In the genomic region with DNA sequence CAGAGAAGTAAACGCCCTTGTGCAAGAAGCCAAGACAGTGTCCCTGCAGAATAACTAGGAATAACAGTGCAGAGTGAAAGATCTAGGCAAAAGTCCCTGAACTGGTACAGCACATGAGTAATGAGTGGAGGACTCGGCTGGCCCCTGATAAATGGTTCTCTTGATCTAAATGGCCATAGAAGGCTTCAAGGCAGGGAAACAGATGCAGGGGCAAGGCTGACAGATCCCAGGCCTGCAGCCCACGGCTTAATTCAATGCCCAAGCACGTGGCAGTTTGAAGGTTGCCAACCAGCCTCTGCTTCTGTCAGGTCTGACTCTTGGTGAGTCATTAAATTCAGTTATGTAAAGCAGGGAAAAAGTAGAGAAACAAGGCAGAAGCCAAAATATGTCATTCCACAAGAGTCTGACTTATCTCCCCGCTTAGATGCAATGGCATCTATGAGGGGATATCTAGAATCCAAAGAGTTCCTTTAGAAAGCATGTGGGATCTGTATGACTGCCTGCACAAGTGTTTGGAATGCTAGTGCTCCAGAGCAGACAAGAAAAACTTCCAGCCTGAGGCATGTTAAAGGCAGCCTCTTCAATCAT, we compare ENCODE assay signal across 13 cellular contexts.
A peak's percentile ranks its signal among the peaks of the same experiment; 100 is the strongest.
DNase-seq lines count a peak whose midpoint lies in the region; ATAC-seq, FAIRE-seq and TF ChIP-seq lines count a peak whose summit lies in the region.
"Had no signal": no experiment of that assay in that cellular context is flagged by ENCODE, and none has a peak within 500 bp of the region (broad histone marks: within the 10 kb centered on the region; RNA-seq: fewer than 3 reads in every experiment).

No MANE protein-coding gene starts in this region.

- H3K27me3 ChIP-seq in brain microvascular endothelial cell (replicated peaks) = no peaks in the 10 kb centered on the region
- H3K27me3 ChIP-seq in smooth muscle cell (ENCODE audit: low read depth) = no peaks in the 10 kb centered on the region
- H3K27me3 ChIP-seq: SJCRH30, uterus had no signal

- H2AFZ ChIP-seq in smooth muscle cell (ENCODE audit: low read depth) = no peak overlapping the region

- in situ Hi-C loops in brain microvascular endothelial cell (cut with HindIII; ENCODE audit: low pct_ligation_motif_present, low sequenced_read_pairs) = no loop called here

- no peaks in the 10 kb centered on the region for H4K20me1 ChIP-seq in smooth muscle cell (ENCODE audit: low read depth)

- no peaks in the 10 kb centered on the region for H3F3A ChIP-seq in smooth muscle cell (ENCODE audit: low read depth)

- 5% methylated on average over 5 of the region's 5 CpGs for WGBS in smooth muscle cell (ENCODE audit: low lambda C conversion rate)

- TF ChIP-seq CTCF in brain microvascular endothelial cell (IDR thresholded peaks at IDR 0.05; ENCODE audit: low read depth, low read length, missing control alignments) = no peak
- no peak for TF ChIP-seq CTCF in smooth muscle cell (IDR thresholded peaks at IDR 0.05; ENCODE audit: borderline replicate concordance, insufficient read depth, poor library complexity, severe bottlenecking)

- no peak for TF ChIP-seq POLR2A in GM12891 (IDR thresholded peaks at IDR 0.05; ENCODE audit: low read depth, low read length)

- H3K27ac ChIP-seq in brain microvascular endothelial cell = no peak overlapping the region
- peak overlapping the region; percentile 1 for H3K27ac ChIP-seq in smooth muscle cell (ENCODE audit: low read depth)
- H3K27ac ChIP-seq: SJCRH30, uterus had no signal

- H3K4me3 ChIP-seq in brain microvascular endothelial cell (ENCODE audit: low read depth, low read length) (no peak overlapping the region), smooth muscle cell (no peak overlapping the region)
- H3K4me3 ChIP-seq: SJCRH30, uterus had no signal

- no peak for FAIRE-seq in GM12891 (lab: Jason Lieb, UNC)

- DNase-seq in HPDE6-E6E7 (ENCODE audit: extremely low spot score) (peak; percentile 3), brain microvascular endothelial cell (peak; percentile 32), hepatic stellate cell (ENCODE audit: low spot score) (peak; percentile 51), smooth muscle cell (lab: John Stamatoyannopoulos, UW; ENCODE audit: unreplicated experiment) (peak; percentile 3), GM12891 (ENCODE audit: insufficient read length, low spot score) (no peak)
- DNase-seq: activated CD4-positive, alpha-beta T cell treated with anti-CD3 and anti-CD28 coated beads, Interleukin-2, amount 10 ng/mL, durations not matched to agents 24 days and 14 days; hippocampal formation; NCI-H2107; SJCRH30 had no signal

- peak overlapping the region; percentile 27 for H3K4me2 ChIP-seq in smooth muscle cell

- no peaks in the 10 kb centered on the region for H3K4me1 ChIP-seq in smooth muscle cell (ENCODE audit: low read depth)
- H3K4me1 ChIP-seq: SJCRH30, uterus had no signal

- H3K36me3 ChIP-seq in brain microvascular endothelial cell (replicated peaks) = no peaks in the 10 kb centered on the region
- H3K36me3 ChIP-seq in smooth muscle cell (ENCODE audit: low read depth) = no peaks in the 10 kb centered on the region
- H3K36me3 ChIP-seq: SJCRH30 had no signal

- no peaks in the 10 kb centered on the region for H3K79me2 ChIP-seq in smooth muscle cell (ENCODE audit: low read depth)

- ATAC-seq in HG02870 (IDR thresholded peaks at IDR 0.05; ENCODE audit: unreplicated experiment) (no peak), HG02642 (IDR thresholded peaks at IDR 0.05; ENCODE audit: poor library complexity, unreplicated experiment) (no peak), HG03460 (IDR thresholded peaks at IDR 0.05; ENCODE audit: unreplicated experiment) (no peak)

- H3K9me3 ChIP-seq in smooth muscle cell (replicated peaks; ENCODE audit: low read depth) = no peaks in the 10 kb centered on the region
- H3K9me3 ChIP-seq: SJCRH30 had no signal

- H3K9ac ChIP-seq in smooth muscle cell (ENCODE audit: low read depth) = no peak overlapping the region

TF ChIP-seq in GM12891, 5 proteins besides CTCF, POLR2A, EP300 and RAD21:
- TF ChIP-seq POU2F2 (IDR thresholded peaks at IDR 0.05; ENCODE audit: low read depth, low read length) (no peak), TAF1 (IDR thresholded peaks at IDR 0.05; ENCODE audit: low read depth, low read length) (no peak), SPI1 (IDR thresholded peaks at IDR 0.05; ENCODE audit: low read depth, low read length) (no peak), PAX5 (IDR thresholded peaks at IDR 0.05; ENCODE audit: insufficient read depth, low read length, severe bottlenecking) (no peak), POLR2AphosphoS5 (IDR thresholded peaks at IDR 0.05; ENCODE audit: low read depth, low read length) (no peak)
TF ChIP-seq in GM12891: peak in this region for 0.
